15 cellular contexts compared by ENCODE assay signal in the genomic region with DNA sequence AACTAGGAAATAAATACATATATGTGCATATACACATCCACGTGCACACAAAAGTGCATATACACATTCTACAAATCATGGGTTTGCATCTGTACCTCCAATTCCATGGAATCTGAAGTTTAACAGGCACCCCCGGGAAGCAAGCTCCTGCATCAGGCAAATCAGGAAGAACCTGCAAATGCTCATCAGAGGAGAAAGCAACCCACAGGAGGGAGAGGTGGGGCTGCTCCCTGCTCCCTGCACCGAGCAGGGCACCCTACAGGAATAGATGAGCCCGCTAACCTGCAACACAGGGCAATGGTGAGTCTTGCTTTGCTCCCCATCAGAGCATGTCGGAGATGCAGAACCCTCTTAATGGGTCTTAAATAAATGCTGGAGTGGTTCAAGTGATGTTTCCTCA.
A peak's percentile ranks its signal among the peaks of the same experiment; 100 is the strongest.
DNase-seq lines count a peak whose midpoint lies in the region; ATAC-seq and TF ChIP-seq lines count a peak whose summit lies in the region.
"Had no signal": no experiment of that assay in that cellular context is flagged by ENCODE, and none has a peak within 500 bp of the region (broad histone marks: within the 10 kb centered on the region; RNA-seq: fewer than 3 reads in every experiment).

No MANE protein-coding gene starts in this region.

- no peaks in the 10 kb centered on the region for H3K36me3 Mint-ChIP-seq in osteocyte (ENCODE audit: unreplicated experiment)
- H3K36me3 Mint-ChIP-seq in naive thymus-derived CD8-positive, alpha-beta T cell = peaks cover 0 to 12% (median 2%) of the 10 kb centered on the region in 3 donors
- H3K36me3 Mint-ChIP-seq: CD4-positive, alpha-beta memory T cell had no signal

- H3K27me3 Mint-ChIP-seq in osteocyte (ENCODE audit: unreplicated experiment) = peaks cover 5% of the 10 kb centered on the region
- H3K27me3 Mint-ChIP-seq in naive thymus-derived CD8-positive, alpha-beta T cell = peaks cover 0 to 14% (median 10%) of the 10 kb centered on the region in 5 donors

- no peak for TF ChIP-seq CTCF in osteocyte (IDR thresholded peaks at IDR 0.05)

- H3K27ac ChIP-seq in caudate nucleus (ENCODE audit: low read depth, low read length) = peak overlapping the region; percentile 68
- H3K27ac ChIP-seq: GM23248 had no signal

- no peak overlapping the region for H3K4me3 Mint-ChIP-seq in osteocyte (ENCODE audit: unreplicated experiment)
- H3K4me3 Mint-ChIP-seq in naive thymus-derived CD8-positive, alpha-beta T cell = no peak overlapping the region
- H3K4me3 Mint-ChIP-seq: CD4-positive, alpha-beta memory T cell; H9 had no signal

- peak; percentile 12 for DNase-seq in NCI-H69 (lab: John Stamatoyannopoulos, UW)
- peak in 15 of 61 donors; percentile 13 to 70 (median 34) for DNase-seq in caudate nucleus (lab: John Stamatoyannopoulos, UW)
- DNase-seq in osteocyte (ENCODE audit: extremely low spot score, unreplicated experiment) = peak; percentile 64
- DNase-seq in naive thymus-derived CD8-positive, alpha-beta T cell = no peak
- no peak for DNase-seq in stimulated activated CD4-positive, alpha-beta T cell treated with anti-CD3 and anti-CD28 coated beads, Interleukin-2, amount 100 ng/mL, for 24 hours
- DNase-seq in NOMO-1 treated with dmso at 0.1 percent for 144 hours (lab: John Stamatoyannopoulos, UW; ENCODE audit: unreplicated experiment) = no peak
- DNase-seq: C1 segment of cervical spinal cord; Calu3; CD4-positive, alpha-beta memory T cell; COR-L47; DMS153; DND-41; GM23248; H9 had no signal

- H3K4me1 Mint-ChIP-seq in osteocyte (ENCODE audit: unreplicated experiment) = no peaks in the 10 kb centered on the region
- no peaks in the 10 kb centered on the region for H3K4me1 Mint-ChIP-seq in naive thymus-derived CD8-positive, alpha-beta T cell
- H3K4me1 Mint-ChIP-seq: CD4-positive, alpha-beta memory T cell had no signal

- no peak for ATAC-seq in naive thymus-derived CD8-positive, alpha-beta T cell
- ATAC-seq: HCT116 had no signal

- H3K9me3 Mint-ChIP-seq in osteocyte (ENCODE audit: unreplicated experiment) = peaks cover 11% of the 10 kb centered on the region
- H3K9me3 Mint-ChIP-seq in naive thymus-derived CD8-positive, alpha-beta T cell = peaks cover 0 to 14% (median 10%) of the 10 kb centered on the region in 9 donors

- POLR2A ChIA-PET in naive thymus-derived CD8-positive, alpha-beta T cell (lab: Charles Lee) = no interaction called here

- no peak overlapping the region for H3K27ac Mint-ChIP-seq in osteocyte (ENCODE audit: unreplicated experiment)
- H3K27ac Mint-ChIP-seq in naive thymus-derived CD8-positive, alpha-beta T cell = no peak overlapping the region
- H3K27ac Mint-ChIP-seq: CD4-positive, alpha-beta memory T cell; H9 had no signal

Comparison
In these comparisons a context has a peak if more than half of its experiments do, and no peak if none do; other contexts are left out.
1. DNase-seq: peak in NCI-H69 (single experiment) and osteocyte (single experiment); none in naive thymus-derived CD8-positive, alpha-beta T cell (0 of 10), stimulated activated CD4-positive, alpha-beta T cell treated with anti-CD3 and anti-CD28 coated beads, Interleukin-2, amount 100 ng/mL, for 24 hours (0 of 2) and NOMO-1 treated with dmso at 0.1 percent for 144 hours (single experiment).